In genomic region chr17:16442141-16442540, GRCh38 we compare ENCODE assay signal across 9 cellular contexts. TPM values are rescaled to one million over a fixed set of nuclear protein-coding genes. Genes with fewer than 3 reads are reported as not detected.
DNase-seq lines count a peak whose midpoint lies in the region; ATAC-seq and TF ChIP-seq lines count a peak whose summit lies in the region.
"Had no signal": no experiment of that assay in that cellular context is flagged by ENCODE, and none has a peak within 500 bp of the region (broad histone marks: within the 10 kb centered on the region; RNA-seq: fewer than 3 reads in every experiment).

No MANE protein-coding gene starts in this region.

- CTCF ChIA-PET in activated naive CD4-positive, alpha-beta T cell treated with anti-CD3 and anti-CD28 coated beads for 36 hours (lab: Charles Lee): interaction anchor here (1.0 to 2.7 kb wide), 7 partner anchors 11 to 89 kb away, joined by 3 to 17 read pairs (median 6); partner anchors contain the start of gene CENPV

- no peaks in the 10 kb centered on the region for H3K27me3 Mint-ChIP-seq in activated naive CD4-positive, alpha-beta T cell treated with anti-CD3 and anti-CD28 coated beads for 36 hours (ENCODE audit: low read depth)

- DNase-seq in activated naive CD4-positive, alpha-beta T cell treated with anti-CD3 and anti-CD28 coated beads for 36 hours: no peak
- DNase-seq in activated naive CD4-positive, alpha-beta T cell (lab: John Stamatoyannopoulos, UW): no peak
- DNase-seq in OCI-M1 (lab: John Stamatoyannopoulos, UW) (peak; percentile 38), choroid plexus epithelial cell (ENCODE audit: low read depth) (peak; percentile 95), ovary (no peak), CD1c-positive myeloid dendritic cell (ENCODE audit: extremely low spot score) (no peak), NCI-H226 (no peak)
- DNase-seq in stimulated activated effector memory CD8-positive, alpha-beta T cell treated with anti-CD3 and anti-CD28 coated beads, Interleukin-12 subunit alpha, Interleukin-12 subunit beta, amount 100 ng/mL, for 72 hours (ENCODE audit: low spot score in 2 of 2): no peak

- H3K9me3 ChIP-seq in ovary: no peaks in the 10 kb centered on the region

- no peaks in the 10 kb centered on the region for H3K36me3 ChIP-seq in ovary

- H3K27ac Mint-ChIP-seq in activated naive CD4-positive, alpha-beta T cell treated with anti-CD3 and anti-CD28 coated beads for 36 hours: peak overlapping the region; percentile 72
- peak overlapping the region; percentile 98 for H3K27ac Mint-ChIP-seq in stimulated activated effector memory CD8-positive, alpha-beta T cell treated with anti-CD3 and anti-CD28 coated beads, Interleukin-12 subunit alpha, Interleukin-12 subunit beta, amount 100 ng/mL, for 72 hours

- H3K4me1 Mint-ChIP-seq in activated naive CD4-positive, alpha-beta T cell treated with anti-CD3 and anti-CD28 coated beads for 36 hours (ENCODE audit: low read depth): peaks cover 56% of the 10 kb centered on the region
- peaks cover 59% of the 10 kb centered on the region for H3K4me1 Mint-ChIP-seq in stimulated activated effector memory CD8-positive, alpha-beta T cell treated with anti-CD3 and anti-CD28 coated beads, Interleukin-12 subunit alpha, Interleukin-12 subunit beta, amount 100 ng/mL, for 72 hours

- no peak for ATAC-seq in stimulated activated effector memory CD8-positive, alpha-beta T cell treated with anti-CD3 and anti-CD28 coated beads, Interleukin-12 subunit alpha, Interleukin-12 subunit beta, amount 100 ng/mL, for 72 hours

- WGBS in ovary, 3 donors: 74 to 95% (median 78%) methylated on average over 1 of the region's 1 CpG

- peak overlapping the region; percentile 99 for H3K4me3 Mint-ChIP-seq in activated naive CD4-positive, alpha-beta T cell treated with anti-CD3 and anti-CD28 coated beads for 36 hours
- peak overlapping the region; percentile 90 for H3K4me3 Mint-ChIP-seq in stimulated activated effector memory CD8-positive, alpha-beta T cell treated with anti-CD3 and anti-CD28 coated beads, Interleukin-12 subunit alpha, Interleukin-12 subunit beta, amount 100 ng/mL, for 72 hours

- H3K4me3 ChIP-seq in choroid plexus epithelial cell (ENCODE audit: low read depth, low read length) (peak overlapping the region; percentile 24), ovary (no peak overlapping the region)

- no peak for TF ChIP-seq POLR2A in ovary (IDR thresholded peaks at IDR 0.05)

- TF ChIP-seq CTCF in choroid plexus epithelial cell (conservative IDR thresholded peaks at IDR 0.05; ENCODE audit: low read depth, low read length) (no peak), ovary (IDR thresholded peaks at IDR 0.05) (no peak)

- H3K27ac ChIP-seq in ovary: no peak overlapping the region
- H3K27ac ChIP-seq: parathyroid adenoma had no signal

- H3K36me3 Mint-ChIP-seq in activated naive CD4-positive, alpha-beta T cell treated with anti-CD3 and anti-CD28 coated beads for 36 hours (ENCODE audit: low read depth): peaks cover 71% of the 10 kb centered on the region
- H3K36me3 Mint-ChIP-seq in stimulated activated effector memory CD8-positive, alpha-beta T cell treated with anti-CD3 and anti-CD28 coated beads, Interleukin-12 subunit alpha, Interleukin-12 subunit beta, amount 100 ng/mL, for 72 hours: peaks cover 91% of the 10 kb centered on the region

- no peaks in the 10 kb centered on the region for H3K9me3 Mint-ChIP-seq in activated naive CD4-positive, alpha-beta T cell treated with anti-CD3 and anti-CD28 coated beads for 36 hours
- H3K9me3 Mint-ChIP-seq in stimulated activated effector memory CD8-positive, alpha-beta T cell treated with anti-CD3 and anti-CD28 coated beads, Interleukin-12 subunit alpha, Interleukin-12 subunit beta, amount 100 ng/mL, for 72 hours: no peaks in the 10 kb centered on the region

- H3K4me1 ChIP-seq in ovary (ENCODE audit: insufficient read depth): peaks cover 18% of the 10 kb centered on the region

- TF ChIP-seq EP300 in ovary (IDR thresholded peaks at IDR 0.05): no peak

- no peaks in the 10 kb centered on the region for H3K27me3 ChIP-seq in ovary

- intact Hi-C loops in activated naive CD4-positive, alpha-beta T cell treated with anti-CD3 and anti-CD28 coated beads for 36 hours (cut with micrococcal nuclease): no loop called here
- intact Hi-C loops in ovary (cut with DNase I): no loop called here

RNA-seq across cellular contexts. Expression of gene TRPV2, which starts 26.8 kb away (rescaled TPM):
- total RNA-seq in activated naive CD4-positive, alpha-beta T cell treated with anti-CD3 and anti-CD28 coated beads for 36 hours: 10 to 100 TPM; 23.7 to 24.8 TPM
- 10 to 100 TPM in 5 of 7 donors, 1 to 10 TPM in 2; 8.7 to 40.4 (median 13.0) TPM for total RNA-seq in ovary
- polyA plus RNA-seq in ovary: 10 to 100 TPM; 11.5 to 13.1 TPM

RNA-seq across cellular contexts. Expression of gene LRRC75A, which starts 49.9 kb away (rescaled TPM):
- total RNA-seq in activated naive CD4-positive, alpha-beta T cell treated with anti-CD3 and anti-CD28 coated beads for 36 hours: under 1 TPM; 0.69 to 0.79 TPM
- total RNA-seq in ovary: 1 to 10 TPM; 1.0 to 8.1 (median 4.1) TPM
- 10 to 100 TPM in 1 of 2 donors, 1 to 10 TPM in 1; 2.2 to 12.5 TPM for polyA plus RNA-seq in ovary

Comparison
In these comparisons a context has a peak if more than half of its experiments do, and no peak if none do; other contexts are left out.
1. DNase-seq: peak in OCI-M1 (single experiment) and choroid plexus epithelial cell (single experiment); none in activated naive CD4-positive, alpha-beta T cell treated with anti-CD3 and anti-CD28 coated beads for 36 hours (single experiment), activated naive CD4-positive, alpha-beta T cell (0 of 4), stimulated activated effector memory CD8-positive, alpha-beta T cell treated with anti-CD3 and anti-CD28 coated beads, Interleukin-12 subunit alpha, Interleukin-12 subunit beta, amount 100 ng/mL, for 72 hours (0 of 2), ovary (0 of 5), CD1c-positive myeloid dendritic cell (single experiment) and NCI-H226 (single experiment).